1 cellular context compared by ENCODE assay signal in genomic region chr16:14978908-14979307, GRCh38.
TF ChIP-seq lines count a peak whose summit lies in the region.

No MANE protein-coding gene starts in this region.

TF ChIP-seq in GM12878, 131 proteins besides CTCF, POLR2A, EP300 and RAD21:
- TF ChIP-seq ELK1 (IDR thresholded peaks at IDR 0.05; ENCODE audit: low read depth, low read length), result peak; percentile 68
